ENCODE assay signal across 14 cellular contexts in genomic region chr19:56725829-56726424, GRCh38. TPM values are rescaled to one million over a fixed set of nuclear protein-coding genes. Genes with fewer than 3 reads are reported as not detected.
DNase-seq lines count a peak whose midpoint lies in the region; ATAC-seq, FAIRE-seq and TF ChIP-seq lines count a peak whose summit lies in the region.
"Had no signal": no experiment of that assay in that cellular context is flagged by ENCODE, and none has a peak within 500 bp of the region (broad histone marks: within the 10 kb centered on the region; RNA-seq: fewer than 3 reads in every experiment).

No MANE protein-coding gene starts in this region.

- H3K36me3 ChIP-seq in pancreas, result no peaks in the 10 kb centered on the region
- H3K36me3 ChIP-seq in GM23338 (ENCODE audit: insufficient read depth), result peaks cover 10% of the 10 kb centered on the region; the same call in 1 of the 2 replicates

- H3K4me1 ChIP-seq in pancreas (no peaks in the 10 kb centered on the region), GM23338 (ENCODE audit: insufficient read depth) (no peaks in the 10 kb centered on the region)
- H3K4me1 ChIP-seq: Caco-2 had no signal

- no peak overlapping the region for H3K27ac Mint-ChIP-seq in chondrocyte (ENCODE audit: unreplicated experiment)
- no peak overlapping the region for H3K27ac Mint-ChIP-seq in GM23338

- H3K9me3 ChIP-seq in pancreas, result no peaks in the 10 kb centered on the region

- no peaks in the 10 kb centered on the region for H3K9me2 ChIP-seq in GM23338 (ENCODE audit: insufficient read depth)

- WGBS in pancreas, 2 donors, result 9 to 12% methylated on average over 9 of the region's 9 CpGs

- H3F3A ChIP-seq in GM23338 (replicated peaks; ENCODE audit: low read depth), result no peaks in the 10 kb centered on the region

- no peak overlapping the region for H3K27ac ChIP-seq in pancreas
- no peak overlapping the region for H3K27ac ChIP-seq in GM23338 (ENCODE audit: low read depth)

- H3K79me2 ChIP-seq in GM23338 (replicated peaks; ENCODE audit: insufficient read depth), result no peaks in the 10 kb centered on the region

- intact Hi-C loops in left colon (cut with DNase I, micrococcal nuclease), result no loop called here
- intact Hi-C loops in pancreas (cut with DNase I), result no loop called here

- no peak overlapping the region for H3K4me3 Mint-ChIP-seq in chondrocyte (ENCODE audit: unreplicated experiment)
- no peak overlapping the region for H3K4me3 Mint-ChIP-seq in GM23338
- H3K4me3 Mint-ChIP-seq: neural crest cell had no signal

- peaks cover 60% of the 10 kb centered on the region for H3K9me3 Mint-ChIP-seq in chondrocyte (ENCODE audit: low read depth)
- H3K9me3 Mint-ChIP-seq in GM23338, result peaks cover 94% of the 10 kb centered on the region

- no peaks in the 10 kb centered on the region for H4K20me1 ChIP-seq in GM23338 (replicated peaks; ENCODE audit: insufficient read depth)

- H3K4me3 ChIP-seq in pancreas (no peak overlapping the region), GM23338 (no peak overlapping the region)

- DNase-seq in DMS114 treated with DMSO at 0.1 percent for 48 hours (lab: John Stamatoyannopoulos, UW; ENCODE audit: unreplicated experiment) (peak; percentile 51), NCI-H2227 (lab: John Stamatoyannopoulos, UW; ENCODE audit: unreplicated experiment) (peak; percentile 83), chondrocyte (ENCODE audit: low spot score) (no peak), middle frontal gyrus (ENCODE audit: extremely low spot score, low spot score) (peak; percentile 72), left colon (no peak), NCI-H1417 treated with DMSO at 0.1 percent for 48 hours (lab: John Stamatoyannopoulos, UW) (no peak), pancreas (no peak), GM23338 (ENCODE audit: low spot score) (no peak)
- DNase-seq: activated effector memory CD4-positive, alpha-beta T cell treated with anti-CD3 and anti-CD28 coated beads, Interleukin-2, amount 50 U/mL, for 16 hours; Caco-2; MM.1S; stimulated activated CD4-positive, alpha-beta T cell treated with anti-CD3 and anti-CD28 coated beads, Interleukin-4, amount 100 ng/mL, for 4 hours had no signal

- H2AFZ ChIP-seq in GM23338, result no peak overlapping the region

- TF ChIP-seq CTCF in chondrocyte (IDR thresholded peaks at IDR 0.05) (peak; percentile 36), pancreas (IDR thresholded peaks at IDR 0.05) (peak in 2 of 4 donors; percentile 9 to 16), GM23338 (conservative IDR thresholded peaks at IDR 0.05; ENCODE audit: low read depth in 2 of 2) (peak in 1 of 2 experiments; percentile 29; a peak in 2 of 4 replicates)

- peaks cover 5% of the 10 kb centered on the region for H3K36me3 Mint-ChIP-seq in chondrocyte (ENCODE audit: low read depth)
- H3K36me3 Mint-ChIP-seq in GM23338 (ENCODE audit: low read depth), result peaks cover 46% of the 10 kb centered on the region

- no peak overlapping the region for H3K4me2 ChIP-seq in GM23338

- FAIRE-seq in pancreas (lab: Jason Lieb, UNC), result no peak

- ATAC-seq in left colon, result no peak
- ATAC-seq in pancreas, result no peak
- no peak for ATAC-seq in GM23338
- ATAC-seq: activated CD4-positive, CD25-positive, alpha-beta regulatory T cell treated with anti-CD3 and anti-CD28 coated beads, Interleukin-2, amount 50 U/mL, for 24 hours had no signal

- H3K27me3 Mint-ChIP-seq in chondrocyte (ENCODE audit: low read depth) (no peaks in the 10 kb centered on the region), GM23338 (ENCODE audit: insufficient read depth, low read depth, poor library complexity) (peaks cover 5% of the 10 kb centered on the region)

- H3K27me3 ChIP-seq in pancreas (no peaks in the 10 kb centered on the region), GM23338 (ENCODE audit: insufficient read depth) (no peaks in the 10 kb centered on the region)

- H3K4me1 Mint-ChIP-seq in chondrocyte (ENCODE audit: low read depth) (no peaks in the 10 kb centered on the region), GM23338 (no peaks in the 10 kb centered on the region)
- H3K4me1 Mint-ChIP-seq: neural crest cell had no signal

TF ChIP-seq in GM23338, 12 proteins besides CTCF, POLR2A, EP300 and RAD21:
- TF ChIP-seq CREB1 (CRISPR knock-in tag; IDR thresholded peaks at IDR 0.05; ENCODE audit: low read depth) (no peak), STAT1 (IDR thresholded peaks at IDR 0.05; ENCODE audit: unreplicated experiment) (no peak), JUNB (IDR thresholded peaks at IDR 0.05; ENCODE audit: unreplicated experiment) (no peak), EZH2 (IDR thresholded peaks at IDR 0.05; ENCODE audit: low read depth, unreplicated experiment) (no peak), ZNF462 (CRISPR knock-in tag; IDR thresholded peaks at IDR 0.05) (no peak), ZNF331 (CRISPR knock-in tag; IDR thresholded peaks at IDR 0.05; ENCODE audit: low read depth) (no peak), NANOG (IDR thresholded peaks at IDR 0.05; ENCODE audit: borderline replicate concordance) (no peak), EZH2phosphoT487 (IDR thresholded peaks at IDR 0.05; ENCODE audit: unreplicated experiment) (no peak)

RNA-seq across cellular contexts. Expression of gene ZNF835, which starts 54.4 kb away (rescaled TPM):
- not detected in 3 replicates for total RNA-seq in chondrocyte
- total RNA-seq in left colon, result 1 to 10 TPM in 1 of 2 donors, under 1 TPM in 1; 0.55 to 1.6 TPM
- total RNA-seq in pancreas, result 1 to 10 TPM in 3 of 6 donors, under 1 TPM in 3; 0.86 to 4.8 (median 0.98) TPM
- polyA plus RNA-seq in pancreas, result under 1 TPM; 0.34 to 0.73 TPM
- total RNA-seq in GM23338 (2014; rRNA removed; shearing (Covaris generic)), result 0.31 and 1.7 TPM in 2 replicates
- polyA plus RNA-seq in GM23338 (2016; fragmentation: Nextera tagmentation; extraction: Ambion mirVana), result 0.32 and 0.56 TPM in 2 replicates
- total RNA-seq: Caco-2, neural crest cell had no signal

Comparison
In these comparisons a context has a peak if more than half of its experiments do, and no peak if none do; other contexts are left out.
1. DNase-seq: peak in DMS114 treated with DMSO at 0.1 percent for 48 hours (single experiment), NCI-H2227 (single experiment) and middle frontal gyrus (single experiment); none in chondrocyte (single experiment), left colon (0 of 2), NCI-H1417 treated with DMSO at 0.1 percent for 48 hours (single experiment), pancreas (0 of 6) and GM23338 (single experiment).